Comparison of ENCODE assay signal across 1 cellular context in the genomic region with DNA sequence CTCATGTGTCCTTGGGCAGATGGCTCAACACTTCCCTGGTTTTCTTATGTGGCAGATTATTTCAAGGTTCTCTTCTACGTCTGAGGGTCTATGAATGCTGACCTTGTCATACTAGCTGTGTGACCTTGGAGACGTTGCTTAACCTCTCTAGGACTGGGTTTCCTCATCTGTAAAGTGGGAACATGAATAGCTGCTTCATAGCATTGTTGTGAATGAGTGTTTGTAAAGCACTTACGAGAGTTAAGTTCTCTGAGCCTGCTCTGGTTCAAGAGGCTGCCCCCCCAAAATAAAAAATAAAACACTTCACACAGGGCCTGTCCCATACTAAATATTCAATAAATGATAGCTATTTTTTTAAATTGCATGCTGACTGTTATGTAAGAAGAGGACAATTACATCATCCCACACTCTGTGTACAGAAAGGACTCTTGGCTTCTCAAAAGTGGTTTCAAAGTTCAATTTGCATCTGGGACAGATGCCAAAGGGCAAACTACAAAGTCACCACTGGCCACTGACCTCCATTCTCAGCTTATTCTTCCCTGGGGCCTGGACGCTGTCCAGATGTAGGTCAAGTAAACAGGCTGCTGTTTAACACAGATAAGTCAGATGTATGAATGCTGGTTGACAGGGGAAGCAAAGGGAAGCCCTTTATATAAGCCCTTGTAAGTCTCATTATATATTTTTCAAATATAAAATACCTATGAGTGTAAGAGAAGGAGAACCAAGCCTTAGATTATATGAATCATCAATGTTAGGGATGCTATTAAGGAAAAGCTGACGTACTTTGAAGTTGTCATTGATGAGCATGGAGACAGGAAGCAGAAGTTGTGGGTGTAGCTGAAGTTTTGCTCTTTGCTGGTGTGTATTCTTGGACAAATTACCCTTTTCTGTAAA.
TF ChIP-seq lines count a peak whose summit lies in the region.

No MANE protein-coding gene starts in this region.

TF ChIP-seq in K562, 482 proteins besides CTCF, POLR2A, EP300 and RAD21 (continued from another document and continues in another):
- 0 out of 2 replicates have a peak, but pooled peaks have one; percentile 41 for TF ChIP-seq MYNN (IDR thresholded peaks at IDR 0.05)
- no peak for TF ChIP-seq MYNN (CRISPR knock-in tag; IDR thresholded peaks at IDR 0.05)
- TF ChIP-seq, protein P1, sequence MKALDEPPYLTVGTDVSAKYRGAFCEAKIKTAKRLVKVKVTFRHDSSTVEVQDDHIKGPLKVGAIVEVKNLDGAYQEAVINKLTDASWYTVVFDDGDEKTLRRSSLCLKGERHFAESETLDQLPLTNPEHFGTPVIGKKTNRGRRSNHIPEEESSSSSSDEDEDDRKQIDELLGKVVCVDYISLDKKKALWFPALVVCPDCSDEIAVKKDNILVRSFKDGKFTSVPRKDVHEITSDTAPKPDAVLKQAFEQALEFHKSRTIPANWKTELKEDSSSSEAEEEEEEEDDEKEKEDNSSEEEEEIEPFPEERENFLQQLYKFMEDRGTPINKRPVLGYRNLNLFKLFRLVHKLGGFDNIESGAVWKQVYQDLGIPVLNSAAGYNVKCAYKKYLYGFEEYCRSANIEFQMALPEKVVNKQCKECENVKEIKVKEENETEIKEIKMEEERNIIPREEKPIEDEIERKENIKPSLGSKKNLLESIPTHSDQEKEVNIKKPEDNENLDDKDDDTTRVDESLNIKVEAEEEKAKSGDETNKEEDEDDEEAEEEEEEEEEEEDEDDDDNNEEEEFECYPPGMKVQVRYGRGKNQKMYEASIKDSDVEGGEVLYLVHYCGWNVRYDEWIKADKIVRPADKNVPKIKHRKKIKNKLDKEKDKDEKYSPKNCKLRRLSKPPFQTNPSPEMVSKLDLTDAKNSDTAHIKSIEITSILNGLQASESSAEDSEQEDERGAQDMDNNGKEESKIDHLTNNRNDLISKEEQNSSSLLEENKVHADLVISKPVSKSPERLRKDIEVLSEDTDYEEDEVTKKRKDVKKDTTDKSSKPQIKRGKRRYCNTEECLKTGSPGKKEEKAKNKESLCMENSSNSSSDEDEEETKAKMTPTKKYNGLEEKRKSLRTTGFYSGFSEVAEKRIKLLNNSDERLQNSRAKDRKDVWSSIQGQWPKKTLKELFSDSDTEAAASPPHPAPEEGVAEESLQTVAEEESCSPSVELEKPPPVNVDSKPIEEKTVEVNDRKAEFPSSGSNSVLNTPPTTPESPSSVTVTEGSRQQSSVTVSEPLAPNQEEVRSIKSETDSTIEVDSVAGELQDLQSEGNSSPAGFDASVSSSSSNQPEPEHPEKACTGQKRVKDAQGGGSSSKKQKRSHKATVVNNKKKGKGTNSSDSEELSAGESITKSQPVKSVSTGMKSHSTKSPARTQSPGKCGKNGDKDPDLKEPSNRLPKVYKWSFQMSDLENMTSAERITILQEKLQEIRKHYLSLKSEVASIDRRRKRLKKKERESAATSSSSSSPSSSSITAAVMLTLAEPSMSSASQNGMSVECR (CRISPR knock-in tag; IDR thresholded peaks at IDR 0.05), result no peak
- TF ChIP-seq, protein P2, sequence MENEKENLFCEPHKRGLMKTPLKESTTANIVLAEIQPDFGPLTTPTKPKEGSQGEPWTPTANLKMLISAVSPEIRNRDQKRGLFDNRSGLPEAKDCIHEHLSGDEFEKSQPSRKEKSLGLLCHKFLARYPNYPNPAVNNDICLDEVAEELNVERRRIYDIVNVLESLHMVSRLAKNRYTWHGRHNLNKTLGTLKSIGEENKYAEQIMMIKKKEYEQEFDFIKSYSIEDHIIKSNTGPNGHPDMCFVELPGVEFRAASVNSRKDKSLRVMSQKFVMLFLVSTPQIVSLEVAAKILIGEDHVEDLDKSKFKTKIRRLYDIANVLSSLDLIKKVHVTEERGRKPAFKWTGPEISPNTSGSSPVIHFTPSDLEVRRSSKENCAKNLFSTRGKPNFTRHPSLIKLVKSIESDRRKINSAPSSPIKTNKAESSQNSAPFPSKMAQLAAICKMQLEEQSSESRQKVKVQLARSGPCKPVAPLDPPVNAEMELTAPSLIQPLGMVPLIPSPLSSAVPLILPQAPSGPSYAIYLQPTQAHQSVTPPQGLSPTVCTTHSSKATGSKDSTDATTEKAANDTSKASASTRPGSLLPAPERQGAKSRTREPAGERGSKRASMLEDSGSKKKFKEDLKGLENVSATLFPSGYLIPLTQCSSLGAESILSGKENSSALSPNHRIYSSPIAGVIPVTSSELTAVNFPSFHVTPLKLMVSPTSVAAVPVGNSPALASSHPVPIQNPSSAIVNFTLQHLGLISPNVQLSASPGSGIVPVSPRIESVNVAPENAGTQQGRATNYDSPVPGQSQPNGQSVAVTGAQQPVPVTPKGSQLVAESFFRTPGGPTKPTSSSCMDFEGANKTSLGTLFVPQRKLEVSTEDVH (IDR thresholded peaks at IDR 0.05; ENCODE audit: low read depth, partially characterized antibody), result no peak
- peak; percentile 87 for TF ChIP-seq POLR2AphosphoS5 (IDR thresholded peaks at IDR 0.05; ENCODE audit: control insufficient read depth, insufficient read depth, low read depth, low read length)
- no peak for TF ChIP-seq HSF4 (CRISPR knock-in tag; IDR thresholded peaks at IDR 0.05; ENCODE audit: borderline replicate concordance)
- no peak for TF ChIP-seq ZNF347 (CRISPR knock-in tag; IDR thresholded peaks at IDR 0.05; ENCODE audit: low read depth)
- TF ChIP-seq SMAD1 (IDR thresholded peaks at IDR 0.05; ENCODE audit: low read depth, low read length, partially characterized antibody), result peak; percentile 94
- TF ChIP-seq NEUROD1 (IDR thresholded peaks at IDR 0.05; ENCODE audit: borderline replicate concordance, low read depth, low read length, partially characterized antibody), result peak; percentile 42
- peak; percentile 86 for TF ChIP-seq MTA2 (IDR thresholded peaks at IDR 0.05; ENCODE audit: low read depth)
- no peak for TF ChIP-seq RBBP5 (IDR thresholded peaks at IDR 0.05; ENCODE audit: borderline replicate concordance, insufficient read depth, low read length, poor library complexity, severe bottlenecking)
- TF ChIP-seq, protein P3, sequence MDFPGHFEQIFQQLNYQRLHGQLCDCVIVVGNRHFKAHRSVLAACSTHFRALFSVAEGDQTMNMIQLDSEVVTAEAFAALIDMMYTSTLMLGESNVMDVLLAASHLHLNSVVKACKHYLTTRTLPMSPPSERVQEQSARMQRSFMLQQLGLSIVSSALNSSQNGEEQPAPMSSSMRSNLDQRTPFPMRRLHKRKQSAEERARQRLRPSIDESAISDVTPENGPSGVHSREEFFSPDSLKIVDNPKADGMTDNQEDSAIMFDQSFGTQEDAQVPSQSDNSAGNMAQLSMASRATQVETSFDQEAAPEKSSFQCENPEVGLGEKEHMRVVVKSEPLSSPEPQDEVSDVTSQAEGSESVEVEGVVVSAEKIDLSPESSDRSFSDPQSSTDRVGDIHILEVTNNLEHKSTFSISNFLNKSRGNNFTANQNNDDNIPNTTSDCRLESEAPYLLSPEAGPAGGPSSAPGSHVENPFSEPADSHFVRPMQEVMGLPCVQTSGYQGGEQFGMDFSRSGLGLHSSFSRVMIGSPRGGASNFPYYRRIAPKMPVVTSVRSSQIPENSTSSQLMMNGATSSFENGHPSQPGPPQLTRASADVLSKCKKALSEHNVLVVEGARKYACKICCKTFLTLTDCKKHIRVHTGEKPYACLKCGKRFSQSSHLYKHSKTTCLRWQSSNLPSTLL (IDR thresholded peaks at IDR 0.05), result no peak
- TF ChIP-seq MECOM (CRISPR knock-in tag; IDR thresholded peaks at IDR 0.05), result no peak
- peak; percentile 51; the same call in 1 of the 2 replicates for TF ChIP-seq MAFG (tag; conservative IDR thresholded peaks at IDR 0.05)
- TF ChIP-seq ZNF140 (CRISPR knock-in tag; IDR thresholded peaks at IDR 0.05), result no peak
- no peak for TF ChIP-seq TGIF2 (CRISPR knock-in tag; IDR thresholded peaks at IDR 0.05)
- no peak for TF ChIP-seq SREBF1 (IDR thresholded peaks at IDR 0.05; ENCODE audit: borderline replicate concordance, low read depth, low read length)
- peak; percentile 48; the same call in 1 of the 2 replicates for TF ChIP-seq ZNF316 (IDR thresholded peaks at IDR 0.05)
- 0 out of 2 replicates have a peak, but pooled peaks have one; percentile 61 for TF ChIP-seq HDGF (IDR thresholded peaks at IDR 0.05)
- peak; percentile 94 for TF ChIP-seq SOX6 (IDR thresholded peaks at IDR 0.05)
- TF ChIP-seq SMARCA5 (IDR thresholded peaks at IDR 0.05), result 0 out of 2 replicates have a peak, but pooled peaks have one; percentile 62
- no peak for TF ChIP-seq ZFPM2 (CRISPR knock-in tag; IDR thresholded peaks at IDR 0.05)
- TF ChIP-seq, protein P4, sequence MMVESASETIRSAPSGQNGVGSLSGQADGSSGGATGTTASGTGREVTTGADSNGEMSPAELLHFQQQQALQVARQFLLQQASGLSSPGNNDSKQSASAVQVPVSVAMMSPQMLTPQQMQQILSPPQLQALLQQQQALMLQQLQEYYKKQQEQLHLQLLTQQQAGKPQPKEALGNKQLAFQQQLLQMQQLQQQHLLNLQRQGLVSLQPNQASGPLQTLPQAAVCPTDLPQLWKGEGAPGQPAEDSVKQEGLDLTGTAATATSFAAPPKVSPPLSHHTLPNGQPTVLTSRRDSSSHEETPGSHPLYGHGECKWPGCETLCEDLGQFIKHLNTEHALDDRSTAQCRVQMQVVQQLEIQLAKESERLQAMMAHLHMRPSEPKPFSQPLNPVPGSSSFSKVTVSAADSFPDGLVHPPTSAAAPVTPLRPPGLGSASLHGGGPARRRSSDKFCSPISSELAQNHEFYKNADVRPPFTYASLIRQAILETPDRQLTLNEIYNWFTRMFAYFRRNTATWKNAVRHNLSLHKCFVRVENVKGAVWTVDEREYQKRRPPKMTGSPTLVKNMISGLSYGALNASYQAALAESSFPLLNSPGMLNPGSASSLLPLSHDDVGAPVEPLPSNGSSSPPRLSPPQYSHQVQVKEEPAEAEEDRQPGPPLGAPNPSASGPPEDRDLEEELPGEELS (CRISPR knock-in tag; IDR thresholded peaks at IDR 0.05; ENCODE audit: borderline replicate concordance), result no peak
- TF ChIP-seq, protein P5, sequence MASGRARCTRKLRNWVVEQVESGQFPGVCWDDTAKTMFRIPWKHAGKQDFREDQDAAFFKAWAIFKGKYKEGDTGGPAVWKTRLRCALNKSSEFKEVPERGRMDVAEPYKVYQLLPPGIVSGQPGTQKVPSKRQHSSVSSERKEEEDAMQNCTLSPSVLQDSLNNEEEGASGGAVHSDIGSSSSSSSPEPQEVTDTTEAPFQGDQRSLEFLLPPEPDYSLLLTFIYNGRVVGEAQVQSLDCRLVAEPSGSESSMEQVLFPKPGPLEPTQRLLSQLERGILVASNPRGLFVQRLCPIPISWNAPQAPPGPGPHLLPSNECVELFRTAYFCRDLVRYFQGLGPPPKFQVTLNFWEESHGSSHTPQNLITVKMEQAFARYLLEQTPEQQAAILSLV (tag; IDR thresholded peaks at IDR 0.05), result no peak
- TF ChIP-seq MAFF (IDR thresholded peaks at IDR 0.05; ENCODE audit: low read length), result peak; percentile 32; the same call in 1 of the 2 replicates
- TF ChIP-seq, protein P6, sequence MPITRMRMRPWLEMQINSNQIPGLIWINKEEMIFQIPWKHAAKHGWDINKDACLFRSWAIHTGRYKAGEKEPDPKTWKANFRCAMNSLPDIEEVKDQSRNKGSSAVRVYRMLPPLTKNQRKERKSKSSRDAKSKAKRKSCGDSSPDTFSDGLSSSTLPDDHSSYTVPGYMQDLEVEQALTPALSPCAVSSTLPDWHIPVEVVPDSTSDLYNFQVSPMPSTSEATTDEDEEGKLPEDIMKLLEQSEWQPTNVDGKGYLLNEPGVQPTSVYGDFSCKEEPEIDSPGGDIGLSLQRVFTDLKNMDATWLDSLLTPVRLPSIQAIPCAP (CRISPR knock-in tag; IDR thresholded peaks at IDR 0.05; ENCODE audit: borderline replicate concordance), result no peak
- peak; percentile 61; the same call in 1 of the 2 replicates for TF ChIP-seq GATA2 (CRISPR knock-in tag; IDR thresholded peaks at IDR 0.05)
- no peak for TF ChIP-seq PCBP2 (IDR thresholded peaks at IDR 0.05; ENCODE audit: low read depth, low read length, poor library complexity, severe bottlenecking)
- peak; percentile 72 for TF ChIP-seq SMAD4 (CRISPR knock-in tag; conservative IDR thresholded peaks at IDR 0.05)
- TF ChIP-seq FOXK2 (conservative IDR thresholded peaks at IDR 0.05 in 1 of 2, IDR thresholded peaks at IDR 0.05 in 1 of 2; ENCODE audit: low read depth in 2 of 2), result peak; percentile 91 to 92
- TF ChIP-seq CBX2 (IDR thresholded peaks at IDR 0.05; ENCODE audit: insufficient read depth, low read length, poor library complexity, severe bottlenecking), result no peak
- TF ChIP-seq, protein P7, sequence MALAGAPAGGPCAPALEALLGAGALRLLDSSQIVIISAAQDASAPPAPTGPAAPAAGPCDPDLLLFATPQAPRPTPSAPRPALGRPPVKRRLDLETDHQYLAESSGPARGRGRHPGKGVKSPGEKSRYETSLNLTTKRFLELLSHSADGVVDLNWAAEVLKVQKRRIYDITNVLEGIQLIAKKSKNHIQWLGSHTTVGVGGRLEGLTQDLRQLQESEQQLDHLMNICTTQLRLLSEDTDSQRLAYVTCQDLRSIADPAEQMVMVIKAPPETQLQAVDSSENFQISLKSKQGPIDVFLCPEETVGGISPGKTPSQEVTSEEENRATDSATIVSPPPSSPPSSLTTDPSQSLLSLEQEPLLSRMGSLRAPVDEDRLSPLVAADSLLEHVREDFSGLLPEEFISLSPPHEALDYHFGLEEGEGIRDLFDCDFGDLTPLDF (CRISPR knock-in tag; IDR thresholded peaks at IDR 0.05), result no peak
- TF ChIP-seq, protein P8, sequence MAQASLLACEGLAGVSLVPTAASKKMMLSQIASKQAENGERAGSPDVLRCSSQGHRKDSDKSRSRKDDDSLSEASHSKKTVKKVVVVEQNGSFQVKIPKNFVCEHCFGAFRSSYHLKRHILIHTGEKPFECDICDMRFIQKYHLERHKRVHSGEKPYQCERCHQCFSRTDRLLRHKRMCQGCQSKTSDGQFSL (CRISPR knock-in tag; IDR thresholded peaks at IDR 0.05), result no peak
- TF ChIP-seq, protein P8 (tag; IDR thresholded peaks at IDR 0.05), result no peak
- TF ChIP-seq, protein P9, sequence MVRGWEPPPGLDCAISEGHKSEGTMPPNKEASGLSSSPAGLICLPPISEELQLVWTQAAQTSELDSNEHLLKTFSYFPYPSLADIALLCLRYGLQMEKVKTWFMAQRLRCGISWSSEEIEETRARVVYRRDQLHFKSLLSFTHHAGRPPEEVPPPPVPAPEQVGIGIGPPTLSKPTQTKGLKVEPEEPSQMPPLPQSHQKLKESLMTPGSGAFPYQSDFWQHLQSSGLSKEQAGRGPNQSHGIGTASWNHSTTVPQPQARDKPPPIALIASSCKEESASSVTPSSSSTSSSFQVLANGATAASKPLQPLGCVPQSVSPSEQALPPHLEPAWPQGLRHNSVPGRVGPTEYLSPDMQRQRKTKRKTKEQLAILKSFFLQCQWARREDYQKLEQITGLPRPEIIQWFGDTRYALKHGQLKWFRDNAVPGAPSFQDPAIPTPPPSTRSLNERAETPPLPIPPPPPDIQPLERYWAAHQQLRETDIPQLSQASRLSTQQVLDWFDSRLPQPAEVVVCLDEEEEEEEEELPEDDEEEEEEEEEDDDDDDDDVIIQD (CRISPR knock-in tag; IDR thresholded peaks at IDR 0.05), result no peak
- peak; percentile 64; the same call in 1 of the 2 replicates for TF ChIP-seq FOXP1 (CRISPR knock-in tag; IDR thresholded peaks at IDR 0.05)
- no peak for TF ChIP-seq CREBBP (IDR thresholded peaks at IDR 0.05; ENCODE audit: low read depth, low read length)
- no peak for TF ChIP-seq GTF2A2 (tag; IDR thresholded peaks at IDR 0.05)
- no peak for TF ChIP-seq ZNF57 (CRISPR knock-in tag; IDR thresholded peaks at IDR 0.05)
- TF ChIP-seq, protein P10, sequence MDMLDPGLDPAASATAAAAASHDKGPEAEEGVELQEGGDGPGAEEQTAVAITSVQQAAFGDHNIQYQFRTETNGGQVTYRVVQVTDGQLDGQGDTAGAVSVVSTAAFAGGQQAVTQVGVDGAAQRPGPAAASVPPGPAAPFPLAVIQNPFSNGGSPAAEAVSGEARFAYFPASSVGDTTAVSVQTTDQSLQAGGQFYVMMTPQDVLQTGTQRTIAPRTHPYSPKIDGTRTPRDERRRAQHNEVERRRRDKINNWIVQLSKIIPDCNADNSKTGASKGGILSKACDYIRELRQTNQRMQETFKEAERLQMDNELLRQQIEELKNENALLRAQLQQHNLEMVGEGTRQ (CRISPR knock-in tag; IDR thresholded peaks at IDR 0.05), result no peak
